ENCODE assay signal across 16 cellular contexts in the genomic region with DNA sequence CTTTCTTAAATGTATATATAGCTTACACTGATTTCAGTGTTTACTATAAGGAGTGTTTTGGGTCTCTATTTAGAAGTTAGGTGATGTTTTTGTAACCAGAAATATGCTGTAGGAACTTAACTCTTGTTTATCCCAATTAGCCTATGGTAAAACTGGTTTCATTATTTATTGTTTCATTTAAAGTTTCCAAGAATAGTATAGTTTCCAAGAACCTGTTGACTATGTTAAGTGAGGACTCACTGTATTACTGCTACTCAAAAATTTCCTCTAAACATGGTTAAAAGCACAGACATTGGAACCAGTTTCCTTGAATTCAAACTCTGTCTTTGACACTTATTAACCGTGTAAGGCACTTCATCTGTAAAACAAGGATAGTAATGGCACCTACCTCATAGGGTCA.
DNase-seq lines count a peak whose midpoint lies in the region; ATAC-seq and TF ChIP-seq lines count a peak whose summit lies in the region.
"Had no signal": no experiment of that assay in that cellular context is flagged by ENCODE, and none has a peak within 500 bp of the region (broad histone marks: within the 10 kb centered on the region; RNA-seq: fewer than 3 reads in every experiment).

No MANE protein-coding gene starts in this region.

- no peak overlapping the region for H2AFZ ChIP-seq in PC-3 (ENCODE audit: low read length)

- no peaks in the 10 kb centered on the region for H3K9me3 Mint-ChIP-seq in mesothelial cell of epicardium
- H3K9me3 Mint-ChIP-seq: activated CD4-positive, alpha-beta T cell treated with anti-CD3 and anti-CD28 coated beads, Interleukin-2, amount 10 ng/mL, durations not matched to agents 24 days and 14 days; activated naive CD4-positive, alpha-beta T cell treated with anti-CD3 and anti-CD28 coated beads for 36 hours; brain; H9; naive thymus-derived CD8-positive, alpha-beta T cell had no signal

- H3K27me3 ChIP-seq in PC-3 (ENCODE audit: low read length) (no peaks in the 10 kb centered on the region), thoracic aorta (replicated peaks; ENCODE audit: insufficient read depth) (no peaks in the 10 kb centered on the region)

- no TSS peak for BruUV-seq in PC-3 (replicated peaks; lab: Mats Ljungman, UMichigan)

- H3K36me3 Mint-ChIP-seq in mesothelial cell of epicardium: no peaks in the 10 kb centered on the region
- H3K36me3 Mint-ChIP-seq: brain had no signal

- peak overlapping the region; percentile 27; the same call in 1 of the 2 replicates for H3K27ac ChIP-seq in PC-3 (ENCODE audit: low read length)
- peak overlapping the region; percentile 44 to 68 for H3K27ac ChIP-seq in coronary artery
- H3K27ac ChIP-seq in thoracic aorta: peak overlapping the region; percentile 48 to 67
- H3K27ac ChIP-seq: SK-N-MC had no signal

- intact Hi-C loops in PC-3 (cut with micrococcal nuclease): loop anchor here (5.0 kb wide), 1 partner anchor 32 kb away; no protein-coding TSS in a partner anchor

- H3K9me2 ChIP-seq in PC-3 (replicated peaks; ENCODE audit: low read length): no peaks in the 10 kb centered on the region

- H3K4me2 ChIP-seq in PC-3 (ENCODE audit: low read length): no peak overlapping the region

- no peaks in the 10 kb centered on the region for H3K27me3 Mint-ChIP-seq in mesothelial cell of epicardium (ENCODE audit: low read depth)
- H3K27me3 Mint-ChIP-seq: activated CD4-positive, alpha-beta T cell treated with anti-CD3 and anti-CD28 coated beads, Interleukin-2, amount 10 ng/mL, durations not matched to agents 24 days and 14 days; naive thymus-derived CD8-positive, alpha-beta T cell had no signal

- H3K9me3 ChIP-seq in PC-3 (ENCODE audit: low read length) (no peaks in the 10 kb centered on the region), thoracic aorta (no peaks in the 10 kb centered on the region)

- H3K36me3 ChIP-seq in PC-3 (ENCODE audit: low read depth, low read length) (no peaks in the 10 kb centered on the region), thoracic aorta (no peaks in the 10 kb centered on the region)

- H3K4me3 Mint-ChIP-seq in mesothelial cell of epicardium: no peak overlapping the region
- H3K4me3 Mint-ChIP-seq: activated CD4-positive, alpha-beta T cell treated with anti-CD3 and anti-CD28 coated beads, Interleukin-2, amount 10 ng/mL, durations not matched to agents 24 days and 14 days; activated naive CD4-positive, alpha-beta T cell treated with anti-CD3 and anti-CD28 coated beads for 36 hours; brain; H9; naive thymus-derived CD8-positive, alpha-beta T cell had no signal

- H3K4me3 ChIP-seq in PC-3 (ENCODE audit: low read length) (no peak overlapping the region), coronary artery (no peak overlapping the region), thoracic aorta (no peak overlapping the region)
- H3K4me3 ChIP-seq: SK-N-MC had no signal

- no peak overlapping the region for H3K9ac ChIP-seq in PC-3 (ENCODE audit: low read length)

- H3F3A ChIP-seq in PC-3 (ENCODE audit: low read length, unreplicated experiment): no peaks in the 10 kb centered on the region

- TF ChIP-seq CTCF in PC-3 (conservative IDR thresholded peaks at IDR 0.05; ENCODE audit: low read depth, low read length) (no peak), coronary artery (IDR thresholded peaks at IDR 0.05) (no peak), mesothelial cell of epicardium (IDR thresholded peaks at IDR 0.05; ENCODE audit: unreplicated experiment) (no peak), thoracic aorta (IDR thresholded peaks at IDR 0.05) (no peak)

- H4K20me1 ChIP-seq in PC-3 (ENCODE audit: low read length): no peaks in the 10 kb centered on the region

- ATAC-seq in PC-3 (no peak), thoracic aorta (ENCODE audit: insufficient number of reproducible peaks, low FRiP score, low read depth) (no peak), HG02981 (IDR thresholded peaks at IDR 0.05; ENCODE audit: unreplicated experiment) (no peak)
- ATAC-seq: naive thymus-derived CD8-positive, alpha-beta T cell had no signal

- H3K4me1 Mint-ChIP-seq in mesothelial cell of epicardium: peaks cover 73% of the 10 kb centered on the region

- H3K4me1 ChIP-seq in PC-3 (ENCODE audit: insufficient read depth, low read length) (peaks cover 43% of the 10 kb centered on the region), thoracic aorta (ENCODE audit: control insufficient read depth in 1 of 2, low read depth in 2 of 2) (peaks cover 25 to 64% of the 10 kb centered on the region in 2 donors)

- peak overlapping the region; percentile 61 for H3K27ac Mint-ChIP-seq in mesothelial cell of epicardium
- H3K27ac Mint-ChIP-seq: activated CD4-positive, alpha-beta T cell treated with anti-CD3 and anti-CD28 coated beads, Interleukin-2, amount 10 ng/mL, durations not matched to agents 24 days and 14 days; activated naive CD4-positive, alpha-beta T cell treated with anti-CD3 and anti-CD28 coated beads for 36 hours; H9 had no signal

- POLR2A ChIA-PET in PC-3 (lab: Charles Lee; ENCODE audit: unreplicated experiment): no interaction called here

- H3K79me2 ChIP-seq in PC-3 (ENCODE audit: low read length): no peaks in the 10 kb centered on the region

- CTCF ChIA-PET in PC-3 (lab: Charles Lee): no interaction called here

- DNase-seq in PC-3: no peak
- no peak for DNase-seq in coronary artery (ENCODE audit: low spot score)
- DNase-seq in mesothelial cell of epicardium (ENCODE audit: low spot score in 2 of 2, unreplicated experiment in 2 of 2): no peak
- no peak for DNase-seq in thoracic aorta (ENCODE audit: low spot score)
- no peak for DNase-seq in activated CD8-positive, alpha-beta memory T cell treated with anti-CD3 and anti-CD28 coated beads, Interleukin-2, amount 50 U/mL, for 4 hours
- DNase-seq in NCI-H2081 treated with DMSO at 0.1 percent for 48 hours (lab: John Stamatoyannopoulos, UW): no peak
- DNase-seq: activated CD4-positive, alpha-beta T cell treated with anti-CD3 and anti-CD28 coated beads, Interleukin-2, amount 10 ng/mL, durations not matched to agents 24 days and 14 days; activated naive CD4-positive, alpha-beta T cell treated with anti-CD3 and anti-CD28 coated beads for 36 hours; DMS 273 treated with DMSO at 0.1 percent for 48 hours; H9; naive thymus-derived CD8-positive, alpha-beta T cell; NCI-H524 treated with DMSO at 0.1 percent for 48 hours; substantia nigra had no signal
